ENCODE assay signal across 2 cellular contexts in genomic region chr1:94961994-94962744, GRCh38.
TF ChIP-seq lines count a peak whose summit lies in the region.

No MANE protein-coding gene starts in this region.

TF ChIP-seq in SK-N-SH, 30 proteins besides CTCF, POLR2A, EP300 and RAD21 (continued from another document):
- TF ChIP-seq IRF3 (IDR thresholded peaks at IDR 0.05; ENCODE audit: low read depth, low read length) (no peak), USF1 (IDR thresholded peaks at IDR 0.05; ENCODE audit: borderline replicate concordance, low read depth) (no peak), JUND (IDR thresholded peaks at IDR 0.05) (no peak)

TF ChIP-seq in SK-N-SH treated with all-trans-retinoic acid at 6 μM for 48 hours, 23 proteins besides CTCF, POLR2A, EP300 and RAD21 (continued from another document):
- TF ChIP-seq CSRNP3 (CRISPR knock-in tag; IDR thresholded peaks at IDR 0.05), result no peak
- TF ChIP-seq ESRRG (CRISPR knock-in tag; IDR thresholded peaks at IDR 0.05), result no peak
- TF ChIP-seq POU6F1 (CRISPR knock-in tag; IDR thresholded peaks at IDR 0.05; ENCODE audit: borderline replicate concordance, low read depth), result no peak
- TF ChIP-seq RARB (CRISPR knock-in tag; IDR thresholded peaks at IDR 0.05), result no peak
- TF ChIP-seq PATZ1 (CRISPR knock-in tag; IDR thresholded peaks at IDR 0.05; ENCODE audit: borderline replicate concordance), result no peak
- TF ChIP-seq ZFP30 (CRISPR knock-in tag; IDR thresholded peaks at IDR 0.05), result no peak
- no peak for TF ChIP-seq TSHZ2 (CRISPR knock-in tag; IDR thresholded peaks at IDR 0.05)
- no peak for TF ChIP-seq ZFP3 (CRISPR knock-in tag; IDR thresholded peaks at IDR 0.05)
TF ChIP-seq in SK-N-SH treated with all-trans-retinoic acid at 6 μM for 48 hours: peak in this region for 0.
